In the genomic region with DNA sequence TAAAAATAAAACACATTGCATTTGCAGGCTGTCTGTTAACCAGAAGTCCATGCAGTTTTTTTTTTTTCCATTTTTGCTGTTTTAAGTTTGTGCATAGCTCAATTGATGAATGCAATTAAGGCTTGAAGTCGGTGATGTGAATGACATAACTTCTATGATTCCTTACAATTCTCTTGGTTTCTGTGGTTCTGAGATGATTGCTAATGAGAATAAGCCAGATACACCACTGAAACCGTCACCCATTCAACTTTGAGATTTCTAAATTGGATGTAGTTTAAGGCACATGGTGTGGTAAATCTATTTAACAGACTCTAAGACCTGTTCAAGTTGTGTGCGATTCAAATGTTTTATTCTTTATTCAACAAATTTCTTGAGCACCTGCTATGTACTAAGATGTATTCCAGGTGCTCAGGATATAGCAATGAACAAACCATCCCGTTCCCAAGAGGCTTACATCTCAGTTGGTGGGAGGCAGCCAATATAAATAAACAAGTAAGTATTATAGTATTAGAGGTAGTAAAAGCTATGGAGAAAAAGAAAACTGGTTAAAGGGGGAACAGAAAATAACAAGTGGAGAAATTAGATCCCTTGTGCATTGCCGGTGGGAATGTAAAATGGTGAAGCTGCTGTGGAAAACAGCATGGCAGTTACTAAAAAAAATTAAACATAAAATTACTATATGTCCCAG, we compare ENCODE assay signal across 1 cellular context.
TF ChIP-seq lines count a peak whose summit lies in the region.

No MANE protein-coding gene starts in this region.

TF ChIP-seq in HEK293, 187 proteins besides CTCF, POLR2A, EP300 and RAD21:
- TF ChIP-seq PRDM6 (tag by site-specific recombination; IDR thresholded peaks at IDR 0.05) (peak; percentile 60), ZNF292 (tag by site-specific recombination; IDR thresholded peaks at IDR 0.05; ENCODE audit: borderline replicate concordance, low read depth) (no peak), WT1 (tag by site-specific recombination; IDR thresholded peaks at IDR 0.05) (peak; percentile 84), ZNF398 (tag by site-specific recombination; IDR thresholded peaks at IDR 0.05) (no peak), ZNF664 (tag by site-specific recombination; IDR thresholded peaks at IDR 0.05) (peak; percentile 42; the same call in 1 of the 2 replicates)
- TF ChIP-seq, protein P1, sequence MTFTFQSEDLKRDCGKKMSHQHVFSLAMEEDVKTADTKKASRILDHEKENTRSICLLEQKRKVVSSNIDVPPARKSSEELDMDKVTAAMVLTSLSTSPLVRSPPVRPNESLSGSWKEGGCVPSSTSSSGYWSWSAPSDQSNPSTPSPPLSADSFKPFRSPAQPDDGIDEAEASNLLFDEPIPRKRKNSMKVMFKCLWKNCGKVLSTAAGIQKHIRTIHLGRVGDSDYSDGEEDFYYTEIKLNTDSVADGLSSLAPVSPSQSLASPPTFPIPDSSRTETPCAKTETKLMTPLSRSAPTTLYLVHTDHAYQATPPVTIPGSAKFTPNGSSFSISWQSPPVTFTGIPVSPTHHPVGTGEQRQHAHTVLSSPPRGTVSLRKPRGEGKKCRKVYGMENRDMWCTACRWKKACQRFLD (tag by site-specific recombination; IDR thresholded peaks at IDR 0.05): no peak
TF ChIP-seq in HEK293: peak in this region for 3.
